ENCODE assay signal across 23 cellular contexts in genomic region chr2:17441055-17441771, GRCh38.
DNase-seq lines count a peak whose midpoint lies in the region; ATAC-seq and TF ChIP-seq lines count a peak whose summit lies in the region.
"Had no signal": no experiment of that assay in that cellular context is flagged by ENCODE, and none has a peak within 500 bp of the region (broad histone marks: within the 10 kb centered on the region; RNA-seq: fewer than 3 reads in every experiment).

No MANE protein-coding gene starts in this region.

- peaks cover 0 to 9% of the 10 kb centered on the region in 2 experiments; a peak in 1 of 4 replicates for H3K4me1 ChIP-seq in HCT116 (ENCODE audit: control insufficient read depth in 1 of 2, insufficient read depth in 2 of 2, low read length in 2 of 2)

- H3K36me3 Mint-ChIP-seq in activated naive CD8-positive, alpha-beta T cell treated with anti-CD3 and anti-CD28 coated beads for 36 hours = no peaks in the 10 kb centered on the region
- H3K36me3 Mint-ChIP-seq: naive thymus-derived CD8-positive, alpha-beta T cell; stimulated activated naive B cell treated with anti-CD40 and anti-IgM and Interleukin-4, amounts not matched to agents 10 μg/mL and 1 μg/mL and 100 μg/mL, for 72 hours had no signal

- ATAC-seq in HCT116 = peak; percentile 55
- ATAC-seq: activated naive CD8-positive, alpha-beta T cell treated with anti-CD3 and anti-CD28 coated beads, Interleukin-2, amount 50 U/mL, for 24 hours; naive thymus-derived CD8-positive, alpha-beta T cell; sciatic nerve; stimulated activated naive B cell treated with anti-CD40 and anti-IgM and Interleukin-4, amounts not matched to agents 10 μg/mL and 1 μg/mL and 100 μg/mL, for 72 hours had no signal

- no peak overlapping the region for H3K27ac ChIP-seq in HCT116 (ENCODE audit: low read depth, low read length)
- peak overlapping the region; percentile 42 for H3K27ac ChIP-seq in RWPE1
- peak overlapping the region; percentile 58 for H3K27ac ChIP-seq in epithelial cell of prostate
- peak overlapping the region in 14 of 21 experiments; percentile 7 to 73 (median 46) for H3K27ac ChIP-seq in skin epidermis
- H3K27ac ChIP-seq: brain microvascular endothelial cell had no signal

- H3K36me3 ChIP-seq in HCT116 (ENCODE audit: control insufficient read depth in 1 of 2, insufficient read depth in 2 of 2, low read length in 2 of 2) = no peaks in the 10 kb centered on the region
- H3K36me3 ChIP-seq: brain microvascular endothelial cell, HAP-1 had no signal

- no peak for TF ChIP-seq POLR2A in HCT116 (IDR thresholded peaks at IDR 0.05; ENCODE audit: borderline replicate concordance, extremely low read depth, insufficient read depth, insufficient read length)
- no peak for TF ChIP-seq POLR2A in lower leg skin (IDR thresholded peaks at IDR 0.05)

- no peak overlapping the region for H3K9ac ChIP-seq in HCT116 (ENCODE audit: low read length)

- H3K9me2 ChIP-seq in HCT116 (ENCODE audit: insufficient read depth) = no peaks in the 10 kb centered on the region

- WGBS in lower leg skin, 2 donors = 87 to 94% methylated on average over 4 of the region's 4 CpGs

- no peaks in the 10 kb centered on the region for H3K27me3 Mint-ChIP-seq in activated naive CD8-positive, alpha-beta T cell treated with anti-CD3 and anti-CD28 coated beads for 36 hours
- H3K27me3 Mint-ChIP-seq: activated CD4-positive, alpha-beta T cell treated with anti-CD3 and anti-CD28 coated beads, Interleukin-2, amount 10 ng/mL, durations not matched to agents 24 days and 14 days; activated naive CD8-positive, alpha-beta T cell treated with anti-CD3 and anti-CD28 coated beads, Interleukin-2, amount 50 U/mL, for 24 hours; CD4-positive, alpha-beta T cell; naive thymus-derived CD8-positive, alpha-beta T cell had no signal

- H3K4me3 Mint-ChIP-seq in activated naive CD8-positive, alpha-beta T cell treated with anti-CD3 and anti-CD28 coated beads for 36 hours = no peak overlapping the region
- H3K4me3 Mint-ChIP-seq: activated CD4-positive, alpha-beta T cell treated with anti-CD3 and anti-CD28 coated beads, Interleukin-2, amount 10 ng/mL, durations not matched to agents 24 days and 14 days; activated naive CD8-positive, alpha-beta T cell treated with anti-CD3 and anti-CD28 coated beads, Interleukin-2, amount 50 U/mL, for 24 hours; CD4-positive, alpha-beta T cell; naive thymus-derived CD8-positive, alpha-beta T cell; stimulated activated naive B cell treated with anti-CD40 and anti-IgM and Interleukin-4, amounts not matched to agents 10 μg/mL and 1 μg/mL and 100 μg/mL, for 72 hours had no signal

- CTCF ChIA-PET in HCT116 (lab: Charles Lee) = no interaction called here
- CTCF ChIA-PET in RWPE1 (lab: Yijun Ruan, JAX) = no interaction called here

- H3K79me2 ChIP-seq in HCT116 (ENCODE audit: insufficient read depth, low read length) = no peaks in the 10 kb centered on the region

- no peak overlapping the region for H2AFZ ChIP-seq in HCT116 (ENCODE audit: low read depth, low read length, poor library complexity, severe bottlenecking)

- no peaks in the 10 kb centered on the region for H3K27me3 ChIP-seq in HCT116 (ENCODE audit: insufficient read depth, low read length)
- H3K27me3 ChIP-seq: brain microvascular endothelial cell had no signal

- H4K20me1 ChIP-seq in HCT116 (ENCODE audit: insufficient read depth) = no peaks in the 10 kb centered on the region

- H3K4me3 ChIP-seq in HCT116 (replicated peaks in 1 of 2; ENCODE audit: low read depth in 1 of 2, low read length in 2 of 2) (no peak overlapping the region; a peak in 1 of 4 replicates), skin epidermis (peak overlapping the region in 5 of 7 experiments; percentile 1 to 10 (median 8)), lower leg skin (ENCODE audit: low read depth, poor library complexity, severe bottlenecking) (no peak overlapping the region)
- H3K4me3 ChIP-seq: HAP-1 had no signal

- TF ChIP-seq CTCF in HCT116 (IDR thresholded peaks at IDR 0.05 in 2 of 3, conservative IDR thresholded peaks at IDR 0.05 in 1 of 3; ENCODE audit: borderline replicate concordance in 1 of 3, insufficient read depth in 1 of 3, low read depth in 2 of 3, low read length in 2 of 3) (no peak), RWPE1 (conservative IDR thresholded peaks at IDR 0.05; ENCODE audit: low read depth) (no peak), lower leg skin (IDR thresholded peaks at IDR 0.05) (no peak)

- no peaks in the 10 kb centered on the region for H3K4me1 Mint-ChIP-seq in activated naive CD8-positive, alpha-beta T cell treated with anti-CD3 and anti-CD28 coated beads for 36 hours
- H3K4me1 Mint-ChIP-seq: activated CD4-positive, alpha-beta T cell treated with anti-CD3 and anti-CD28 coated beads, Interleukin-2, amount 10 ng/mL, durations not matched to agents 24 days and 14 days; activated naive CD8-positive, alpha-beta T cell treated with anti-CD3 and anti-CD28 coated beads, Interleukin-2, amount 50 U/mL, for 24 hours; naive thymus-derived CD8-positive, alpha-beta T cell; stimulated activated naive B cell treated with anti-CD40 and anti-IgM and Interleukin-4, amounts not matched to agents 10 μg/mL and 1 μg/mL and 100 μg/mL, for 72 hours had no signal

- no peaks in the 10 kb centered on the region for H3K9me3 Mint-ChIP-seq in activated naive CD8-positive, alpha-beta T cell treated with anti-CD3 and anti-CD28 coated beads for 36 hours
- H3K9me3 Mint-ChIP-seq: activated T-helper 2 cell treated with anti-CD3 and anti-CD28 coated beads, Interferon-gamma antibody, Interleukin-2, Interleukin-4, amounts not matched to agents 10 μg/mL and 5 μg/mL and 100 μg/mL, durations not matched to agents 14 hours and 24 hours and 36 hours had no signal

- intact Hi-C loops in HCT116 (cut with micrococcal nuclease) = no loop called here
- intact Hi-C loops in lower leg skin (cut with DNase I; ENCODE audit: low total_unique reads) = no loop called here

- peak overlapping the region; percentile 42 for H3K4me2 ChIP-seq in HCT116 (ENCODE audit: low read length)

- POLR2A ChIA-PET in HCT116 (lab: Charles Lee) = no interaction called here
- POLR2A ChIA-PET in RWPE1 (lab: Yijun Ruan, JAX; ENCODE audit: low non-redundant PET) = no interaction called here

- no TSS peak for BruUV-seq in HCT116 (replicated peaks; lab: Mats Ljungman, UMichigan)

- DNase-seq in HCT116 (ENCODE audit: low read depth, low spot score) (no peak), RWPE1 (ENCODE audit: low spot score) (no peak), epithelial cell of prostate (ENCODE audit: low read depth, low spot score) (no peak), dedifferentiated amniotic fluid mesenchymal stem cell (ENCODE audit: extremely low spot score) (no peak), lower leg skin (ENCODE audit: low spot score in 2 of 2) (no peak)
- no peak for DNase-seq in activated naive CD8-positive, alpha-beta T cell treated with anti-CD3 and anti-CD28 coated beads for 36 hours
- DNase-seq: activated CD4-positive, alpha-beta T cell treated with anti-CD3 and anti-CD28 coated beads, Interleukin-2, amount 10 ng/mL, durations not matched to agents 24 days and 14 days; activated naive CD8-positive, alpha-beta T cell treated with anti-CD3 and anti-CD28 coated beads, Interleukin-2, amount 50 U/mL, for 24 hours; brain microvascular endothelial cell; CD4-positive, alpha-beta T cell; cortex of kidney; foreskin melanocyte; IMR-90; NCI-H1436; NCI-H524 treated with DMSO at 0.1 percent for 48 hours; posterior cingulate gyrus; SIG-M5; stimulated activated naive B cell treated with anti-CD40 and anti-IgM and Interleukin-4, amounts not matched to agents 10 μg/mL and 1 μg/mL and 100 μg/mL, for 72 hours had no signal

- no peaks in the 10 kb centered on the region for H3K9me3 ChIP-seq in HCT116 (ENCODE audit: control insufficient read depth in 1 of 2, insufficient read depth in 1 of 2, low read depth in 1 of 2, low read length in 2 of 2)
- H3K9me3 ChIP-seq: HAP-1 had no signal

- no peak overlapping the region for H3K27ac Mint-ChIP-seq in activated naive CD8-positive, alpha-beta T cell treated with anti-CD3 and anti-CD28 coated beads for 36 hours
- H3K27ac Mint-ChIP-seq: activated CD4-positive, alpha-beta T cell treated with anti-CD3 and anti-CD28 coated beads, Interleukin-2, amount 10 ng/mL, durations not matched to agents 24 days and 14 days; activated naive CD8-positive, alpha-beta T cell treated with anti-CD3 and anti-CD28 coated beads, Interleukin-2, amount 50 U/mL, for 24 hours; activated T-helper 2 cell treated with anti-CD3 and anti-CD28 coated beads, Interferon-gamma antibody, Interleukin-2, Interleukin-4, amounts not matched to agents 10 μg/mL and 5 μg/mL and 100 μg/mL, durations not matched to agents 14 hours and 24 hours and 36 hours; CD4-positive, alpha-beta T cell; naive thymus-derived CD8-positive, alpha-beta T cell; stimulated activated naive B cell treated with anti-CD40 and anti-IgM and Interleukin-4, amounts not matched to agents 10 μg/mL and 1 μg/mL and 100 μg/mL, for 72 hours had no signal

- no peak for TF ChIP-seq RAD21 in HCT116 (IDR thresholded peaks at IDR 0.05; ENCODE audit: low read depth)

- RAD21 ChIA-PET in HCT116 (lab: Charles Lee; ENCODE audit: low non-redundant PET in 1 of 2, low total read pairs in 2 of 2, uncharacterized antibody in 2 of 2, unreplicated experiment in 2 of 2) = no interaction called here

TF ChIP-seq in HCT116, 20 proteins besides CTCF, POLR2A, EP300 and RAD21 (continues in another document):
- TF ChIP-seq, protein P1, sequence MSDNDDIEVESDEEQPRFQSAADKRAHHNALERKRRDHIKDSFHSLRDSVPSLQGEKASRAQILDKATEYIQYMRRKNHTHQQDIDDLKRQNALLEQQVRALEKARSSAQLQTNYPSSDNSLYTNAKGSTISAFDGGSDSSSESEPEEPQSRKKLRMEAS (IDR thresholded peaks at IDR 0.05) = no peak
- TF ChIP-seq ATF3 (IDR thresholded peaks at IDR 0.05) (no peak), CEBPB (IDR thresholded peaks at IDR 0.05; ENCODE audit: low read depth) (no peak), ZNF274 (IDR thresholded peaks at IDR 0.05; ENCODE audit: low read depth, low read length) (no peak), SRF (IDR thresholded peaks at IDR 0.05; ENCODE audit: low read depth) (no peak), EGR1 (IDR thresholded peaks at IDR 0.05; ENCODE audit: low read depth) (no peak), JUND (IDR thresholded peaks at IDR 0.05) (no peak)

Comparison
In these comparisons a context has a peak if more than half of its experiments do, and no peak if none do; other contexts are left out.
1. H3K4me3 ChIP-seq: peak in skin epidermis (5 of 7); none in HCT116 (0 of 2) and lower leg skin (single experiment).